In genomic region chr19:55408320-55408836, GRCh38 we compare ENCODE assay signal across 8 cellular contexts. TPM values are rescaled to one million over a fixed set of nuclear protein-coding genes. Genes with fewer than 3 reads are reported as not detected.
DNase-seq lines count a peak whose midpoint lies in the region; ATAC-seq and TF ChIP-seq lines count a peak whose summit lies in the region.

No MANE protein-coding gene starts in this region.

- H3K4me2 ChIP-seq in Karpas-422 (ENCODE audit: low read depth, low read length, poor library complexity, severe bottlenecking) = peak overlapping the region; percentile 40

- peaks cover 26% of the 10 kb centered on the region for H3K4me1 Mint-ChIP-seq in chondrocyte (ENCODE audit: low read depth)
- H3K4me1 Mint-ChIP-seq in naive thymus-derived CD8-positive, alpha-beta T cell = peaks cover 18 to 38% (median 29%) of the 10 kb centered on the region in 4 donors

- TF ChIP-seq CTCF in BJ (IDR thresholded peaks at IDR 0.05; ENCODE audit: insufficient read depth, low read depth, low read length) (no peak), chondrocyte (IDR thresholded peaks at IDR 0.05) (no peak)

- peaks cover 9% of the 10 kb centered on the region for H3K9me3 Mint-ChIP-seq in chondrocyte (ENCODE audit: low read depth)
- H3K9me3 Mint-ChIP-seq in naive thymus-derived CD8-positive, alpha-beta T cell = peaks cover 0 to 12% (median 0%) of the 10 kb centered on the region in 9 donors

- no peaks in the 10 kb centered on the region for H3K27me3 Mint-ChIP-seq in chondrocyte (ENCODE audit: low read depth)
- H3K27me3 Mint-ChIP-seq in naive thymus-derived CD8-positive, alpha-beta T cell = peaks cover 0 to 3% (median 0%) of the 10 kb centered on the region in 5 donors

- H3K4me3 ChIP-seq in BJ (ENCODE audit: low read depth, low read length) (peak overlapping the region; percentile 44), Karpas-422 (ENCODE audit: low read length) (peak overlapping the region; percentile 36; the same call in 1 of the 2 replicates)

- peak overlapping the region; percentile 43 for H3K9ac ChIP-seq in Karpas-422 (ENCODE audit: low read length)

- peaks cover 19% of the 10 kb centered on the region for H3K36me3 Mint-ChIP-seq in chondrocyte (ENCODE audit: low read depth)
- peaks cover 7 to 22% (median 10%) of the 10 kb centered on the region in 3 donors for H3K36me3 Mint-ChIP-seq in naive thymus-derived CD8-positive, alpha-beta T cell

- H3K79me2 ChIP-seq in Karpas-422 (ENCODE audit: low read length) = peaks cover 21% of the 10 kb centered on the region

- H3K9me3 ChIP-seq in Karpas-422 (ENCODE audit: low read length) = no peaks in the 10 kb centered on the region; the same call in 1 of the 2 replicates

- H3K4me1 ChIP-seq in Karpas-422 (ENCODE audit: low read length) = peaks cover 23% of the 10 kb centered on the region

- peak overlapping the region; percentile 32 for H2AFZ ChIP-seq in Karpas-422 (ENCODE audit: low read length)

- CTCF ChIA-PET in BJ (lab: Yijun Ruan, JAX) = interaction anchor here (1.3 to 2.4 kb wide), 3 partner anchors 10 to 320 kb away, joined by 4 to 13 read pairs (median 6); no protein-coding TSS in a partner anchor

- peak overlapping the region; percentile 84 for H3K27ac ChIP-seq in Karpas-422 (ENCODE audit: low read length)

- DNase-seq in BJ (ENCODE audit: low read depth) (no peak), Karpas-422 (no peak), chondrocyte (ENCODE audit: low spot score) (no peak), DMS53 treated with DMSO at 0.1 percent for 48 hours (lab: John Stamatoyannopoulos, UW; ENCODE audit: unreplicated experiment) (no peak)
- no peak for DNase-seq in naive thymus-derived CD8-positive, alpha-beta T cell
- DNase-seq in effector CD8-positive, alpha-beta T cell (lab: John Stamatoyannopoulos, UW) = no peak

- H3K27me3 ChIP-seq in BJ (ENCODE audit: control insufficient read depth, insufficient read depth, low read length) = no peaks in the 10 kb centered on the region
- H3K27me3 ChIP-seq in Karpas-422 (ENCODE audit: low read length) = no peaks in the 10 kb centered on the region

- peak overlapping the region; percentile 86 for H3K4me3 Mint-ChIP-seq in chondrocyte (ENCODE audit: unreplicated experiment)
- peak overlapping the region; percentile 88 to 98 (median 94) for H3K4me3 Mint-ChIP-seq in naive thymus-derived CD8-positive, alpha-beta T cell

- POLR2A ChIA-PET in BJ (lab: Charles Lee) = interaction anchor here (0.5 to 1.4 kb wide), 5 partner anchors 9 to 128 kb away, joined by 3 to 5 read pairs (median 4); partner anchors contain the start of gene HSPBP1
- POLR2A ChIA-PET in naive thymus-derived CD8-positive, alpha-beta T cell (lab: Charles Lee) = interaction anchor here (0.5 to 10.0 kb wide), 22 partner anchors 9 to 291 kb away, joined by 3 to 181 read pairs (median 6); partner anchors contain the start of genes FIZ1, HSPBP1, KMT5C and PPP1R12C

- H4K20me1 ChIP-seq in Karpas-422 (ENCODE audit: insufficient read depth, low read depth, low read length) = peaks cover 31% of the 10 kb centered on the region

- ATAC-seq in naive thymus-derived CD8-positive, alpha-beta T cell = no peak
- ATAC-seq in GM21576 (IDR thresholded peaks at IDR 0.05; ENCODE audit: unreplicated experiment) = no peak
- no peak for ATAC-seq in HG02885 (IDR thresholded peaks at IDR 0.05; ENCODE audit: poor library complexity, unreplicated experiment)

- peaks cover 4% of the 10 kb centered on the region for H3K36me3 ChIP-seq in BJ (ENCODE audit: control insufficient read depth, insufficient read depth, low read length)
- peaks cover 32% of the 10 kb centered on the region for H3K36me3 ChIP-seq in Karpas-422 (ENCODE audit: insufficient read depth, low read length)

- no peaks in the 10 kb centered on the region for H3K9me2 ChIP-seq in Karpas-422 (replicated peaks; ENCODE audit: insufficient read depth, low read length)

- peak overlapping the region; percentile 98 for H3K27ac Mint-ChIP-seq in chondrocyte (ENCODE audit: unreplicated experiment)
- peak overlapping the region; percentile 93 to 100 (median 99) for H3K27ac Mint-ChIP-seq in naive thymus-derived CD8-positive, alpha-beta T cell

RNA-seq across cellular contexts. Expression of gene UBE2S, which starts 0.8 kb away (rescaled TPM):
- 47.7 and 79.4 TPM in 2 replicates for polyA plus RNA-seq in BJ (2011; rRNA removed)
- 45.7 and 54.4 TPM in 2 replicates for polyA minus RNA-seq in BJ (2011; rRNA and poly(A)+ RNA removed)
- 291 and 1,094 TPM in 2 replicates for total RNA-seq in Karpas-422 (2014; rRNA removed; shearing (Covaris generic); ENCODE audit: low replicate concordance)
- total RNA-seq in chondrocyte = 60.0 to 79.7 TPM (median 78.6 TPM) in 3 replicates
- total RNA-seq in naive thymus-derived CD8-positive, alpha-beta T cell = 10 to 100 TPM; 18.1 to 20.2 TPM
- 10 to 100 TPM; 18.6 to 25.8 (median 24.5) TPM for polyA plus RNA-seq in naive thymus-derived CD8-positive, alpha-beta T cell

RNA-seq across cellular contexts. Expression of gene RPL28, which starts 22.6 kb away (rescaled TPM):
- 485 and 838 TPM in 2 replicates for polyA plus RNA-seq in BJ (2011; rRNA removed)
- 1,758 and 1,906 TPM in 2 replicates for polyA minus RNA-seq in BJ (2011; rRNA and poly(A)+ RNA removed)
- total RNA-seq in Karpas-422 (2014; rRNA removed; shearing (Covaris generic); ENCODE audit: low replicate concordance) = 959 and 1,311 TPM in 2 replicates
- total RNA-seq in chondrocyte = 1,343 to 1,376 TPM (median 1,346 TPM) in 3 replicates
- 1,000 to 10,000 TPM; 2,967 to 2,995 TPM for total RNA-seq in naive thymus-derived CD8-positive, alpha-beta T cell
- 1,000 to 10,000 TPM in 1 of 3 donors, 100 to 1,000 TPM in 2; 559 to 1,017 (median 787) TPM for polyA plus RNA-seq in naive thymus-derived CD8-positive, alpha-beta T cell

RNA-seq across cellular contexts. Expression of gene TMEM238, which starts 24.3 kb away (rescaled TPM):
- polyA plus RNA-seq in BJ (2011; rRNA removed) = 0.10 and 0.15 TPM in 2 replicates
- polyA minus RNA-seq in BJ (2011; rRNA and poly(A)+ RNA removed) = 0.24 TPM in 1 of 2 replicates, not detected in the other
- total RNA-seq in Karpas-422 (2014; rRNA removed; shearing (Covaris generic); ENCODE audit: low replicate concordance) = 0.89 and 8.0 TPM in 2 replicates
- total RNA-seq in chondrocyte = 0.59 to 1.0 TPM (median 0.85 TPM) in 3 replicates
- total RNA-seq in naive thymus-derived CD8-positive, alpha-beta T cell = 10 to 100 TPM in 1 of 2 experiments, 1 to 10 TPM in 1; 10.0 to 10.2 TPM
- polyA plus RNA-seq in naive thymus-derived CD8-positive, alpha-beta T cell = 1 to 10 TPM; 1.1 to 1.5 (median 1.3) TPM

RNA-seq across cellular contexts. Expression of gene TMEM190, which starts 31.8 kb away (rescaled TPM):
- 0.93 and 1.3 TPM in 2 replicates for polyA plus RNA-seq in BJ (2011; rRNA removed)
- polyA minus RNA-seq in BJ (2011; rRNA and poly(A)+ RNA removed) = not detected in 2 replicates
- not detected in 2 replicates for total RNA-seq in Karpas-422 (2014; rRNA removed; shearing (Covaris generic); ENCODE audit: low replicate concordance)
- total RNA-seq in chondrocyte = 0.52 to 1.0 TPM in 2 of 3 replicates, not detected in the other
- not detected for total RNA-seq in naive thymus-derived CD8-positive, alpha-beta T cell
- not detected for polyA plus RNA-seq in naive thymus-derived CD8-positive, alpha-beta T cell

RNA-seq across cellular contexts. Expression of gene SHISA7, which starts 34.7 kb away (rescaled TPM):
- polyA plus RNA-seq in BJ (2011; rRNA removed) = not detected in 2 replicates
- not detected in 2 replicates for polyA minus RNA-seq in BJ (2011; rRNA and poly(A)+ RNA removed)
- total RNA-seq in Karpas-422 (2014; rRNA removed; shearing (Covaris generic); ENCODE audit: low replicate concordance) = not detected in 2 replicates
- not detected in 3 replicates for total RNA-seq in chondrocyte
- not detected for total RNA-seq in naive thymus-derived CD8-positive, alpha-beta T cell
- not detected for polyA plus RNA-seq in naive thymus-derived CD8-positive, alpha-beta T cell
